In the genomic region with DNA sequence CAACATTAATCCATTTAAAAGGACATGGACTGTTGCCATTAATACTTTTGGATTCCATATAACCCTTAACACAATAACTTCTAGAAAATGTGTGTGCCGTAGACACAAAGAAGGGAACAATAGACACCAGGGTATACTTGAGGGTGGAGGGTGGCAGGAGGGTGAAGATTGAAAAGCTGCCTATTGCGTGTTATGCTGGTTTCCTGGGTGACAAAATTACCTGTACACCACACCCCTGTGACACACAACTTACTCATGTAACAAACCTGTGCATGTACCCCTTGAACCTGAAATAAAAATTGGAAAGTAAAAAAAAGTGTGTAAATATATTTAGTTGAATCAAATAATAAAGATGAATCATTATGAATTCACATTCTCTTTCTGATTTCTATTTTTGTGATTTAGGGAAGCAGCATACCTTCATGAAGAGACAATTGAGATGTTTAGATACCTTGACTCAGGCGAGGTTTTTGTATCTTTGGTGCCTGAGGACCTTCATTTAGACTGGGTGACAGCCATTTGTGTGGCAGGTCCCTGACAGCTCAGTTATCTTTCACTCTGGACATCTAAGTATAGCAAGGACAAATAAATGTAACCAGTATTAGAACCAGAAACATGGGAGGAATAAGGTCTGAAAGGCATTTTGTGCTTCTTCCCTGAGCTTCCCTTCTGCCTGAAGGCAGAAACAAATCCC, we compare ENCODE assay signal across 12 cellular contexts. TPM values are rescaled to one million over a fixed set of nuclear protein-coding genes. Genes with fewer than 3 reads are reported as not detected.
DNase-seq lines count a peak whose midpoint lies in the region; ATAC-seq and TF ChIP-seq lines count a peak whose summit lies in the region.
"Had no signal": no experiment of that assay in that cellular context is flagged by ENCODE, and none has a peak within 500 bp of the region (broad histone marks: within the 10 kb centered on the region; RNA-seq: fewer than 3 reads in every experiment).

No MANE protein-coding gene starts in this region.

- H3K27ac Mint-ChIP-seq in activated CD8-positive, alpha-beta memory T cell treated with anti-CD3 and anti-CD28 coated beads, Interleukin-2, amount 10 ng/mL, durations not matched to agents 7 days and 5 days: peak overlapping the region; percentile 40
- peak overlapping the region; percentile 63 for H3K27ac Mint-ChIP-seq in dendritic cell treated with granulocyte-macrophage colony-stimulating factor and Interleukin-4, amounts not matched to agents 40 ng/mL and 50 ng/mL, for 4 days

- H3K4me3 ChIP-seq in skin epidermis (no peak overlapping the region), testis (no peak overlapping the region)
- H3K4me3 ChIP-seq: SJCRH30 had no signal

- intact Hi-C loops in dendritic cell treated with granulocyte-macrophage colony-stimulating factor and Interleukin-4, amounts not matched to agents 40 ng/mL and 50 ng/mL, for 4 days (cut with micrococcal nuclease): no loop called here
- intact Hi-C loops in testis (cut with DNase I; ENCODE audit: low total_unique reads): no loop called here

- H3K4me1 ChIP-seq in testis: no peaks in the 10 kb centered on the region
- H3K4me1 ChIP-seq: SJCRH30 had no signal

- 76 to 79% methylated on average over 3 of the region's 3 CpGs for WGBS in testis, 2 donors

- peaks cover 80% of the 10 kb centered on the region for H3K4me1 Mint-ChIP-seq in activated CD8-positive, alpha-beta memory T cell treated with anti-CD3 and anti-CD28 coated beads, Interleukin-2, amount 10 ng/mL, durations not matched to agents 7 days and 5 days
- H3K4me1 Mint-ChIP-seq in dendritic cell treated with granulocyte-macrophage colony-stimulating factor and Interleukin-4, amounts not matched to agents 40 ng/mL and 50 ng/mL, for 4 days (ENCODE audit: low read depth): peaks cover 70% of the 10 kb centered on the region

- H3K4me3 Mint-ChIP-seq in activated CD8-positive, alpha-beta memory T cell treated with anti-CD3 and anti-CD28 coated beads, Interleukin-2, amount 10 ng/mL, durations not matched to agents 7 days and 5 days: no peak overlapping the region
- no peak overlapping the region for H3K4me3 Mint-ChIP-seq in dendritic cell treated with granulocyte-macrophage colony-stimulating factor and Interleukin-4, amounts not matched to agents 40 ng/mL and 50 ng/mL, for 4 days

- no peaks in the 10 kb centered on the region for H3K9me3 ChIP-seq in testis
- H3K9me3 ChIP-seq: SJCRH30 had no signal

- peaks cover 57% of the 10 kb centered on the region for H3K36me3 Mint-ChIP-seq in activated CD8-positive, alpha-beta memory T cell treated with anti-CD3 and anti-CD28 coated beads, Interleukin-2, amount 10 ng/mL, durations not matched to agents 7 days and 5 days
- H3K36me3 Mint-ChIP-seq in dendritic cell treated with granulocyte-macrophage colony-stimulating factor and Interleukin-4, amounts not matched to agents 40 ng/mL and 50 ng/mL, for 4 days (ENCODE audit: low read depth): peaks cover 47% of the 10 kb centered on the region

- no peaks in the 10 kb centered on the region for H3K27me3 Mint-ChIP-seq in activated CD8-positive, alpha-beta memory T cell treated with anti-CD3 and anti-CD28 coated beads, Interleukin-2, amount 10 ng/mL, durations not matched to agents 7 days and 5 days
- H3K27me3 Mint-ChIP-seq in dendritic cell treated with granulocyte-macrophage colony-stimulating factor and Interleukin-4, amounts not matched to agents 40 ng/mL and 50 ng/mL, for 4 days: no peaks in the 10 kb centered on the region

- no peak for TF ChIP-seq POLR2A in testis (IDR thresholded peaks at IDR 0.05)

- H3K27me3 ChIP-seq in testis: no peaks in the 10 kb centered on the region

- POLR2A ChIA-PET in RWPE1 (lab: Yijun Ruan, JAX; ENCODE audit: low non-redundant PET): no interaction called here

- DNase-seq in activated CD8-positive, alpha-beta memory T cell treated with anti-CD3 and anti-CD28 coated beads, Interleukin-2, amount 10 ng/mL, durations not matched to agents 7 days and 5 days: no peak
- DNase-seq in activated CD8-positive, alpha-beta memory T cell treated with anti-CD3 and anti-CD28 coated beads, Interleukin-2, amount 50 U/mL, for 48 hours: no peak
- DNase-seq in RWPE1 (ENCODE audit: low spot score) (peak; percentile 42), testis (no peak), SIG-M5 (lab: John Stamatoyannopoulos, UW) (no peak), GM19240 (ENCODE audit: insufficient read length, low spot score) (no peak)
- DNase-seq: MM.1S; NCI-H510A treated with DMSO at 0.1 percent for 48 hours; SJCRH30; stimulated activated CD8-positive, alpha-beta memory T cell treated with anti-CD3 and anti-CD28 coated beads, Interleukin-4, amount 100 ng/mL, for 48 hours had no signal

- H3K9me3 Mint-ChIP-seq in activated CD8-positive, alpha-beta memory T cell treated with anti-CD3 and anti-CD28 coated beads, Interleukin-2, amount 10 ng/mL, durations not matched to agents 7 days and 5 days (ENCODE audit: low read depth): no peaks in the 10 kb centered on the region
- no peaks in the 10 kb centered on the region for H3K9me3 Mint-ChIP-seq in dendritic cell treated with granulocyte-macrophage colony-stimulating factor and Interleukin-4, amounts not matched to agents 40 ng/mL and 50 ng/mL, for 4 days

- H3K27ac ChIP-seq in RWPE1 (no peak overlapping the region), skin epidermis (peak overlapping the region in 11 of 21 experiments; percentile 17 to 87 (median 54)), testis (no peak overlapping the region)
- H3K27ac ChIP-seq: SJCRH30 had no signal

- ATAC-seq in activated CD8-positive, alpha-beta memory T cell treated with anti-CD3 and anti-CD28 coated beads, Interleukin-2, amount 10 ng/mL, durations not matched to agents 7 days and 5 days: no peak

- H3K36me3 ChIP-seq in testis (ENCODE audit: low read depth, missing control alignments): no peaks in the 10 kb centered on the region
- H3K36me3 ChIP-seq: SJCRH30 had no signal

- CTCF ChIA-PET in activated CD8-positive, alpha-beta memory T cell treated with anti-CD3 and anti-CD28 coated beads, Interleukin-2, amount 10 ng/mL, durations not matched to agents 7 days and 5 days (lab: Charles Lee): interaction anchor here (0.5 to 1.8 kb wide), 4 partner anchors 24 to 35 kb away, joined by 3 to 5 read pairs (median 3); partner anchors contain the start of gene GIMAP7
- CTCF ChIA-PET in RWPE1 (lab: Yijun Ruan, JAX): no interaction called here

- no peak for TF ChIP-seq CTCF in RWPE1 (conservative IDR thresholded peaks at IDR 0.05; ENCODE audit: low read depth)
- TF ChIP-seq CTCF in testis (IDR thresholded peaks at IDR 0.05): no peak

RNA-seq across cellular contexts. Expression of gene GIMAP8, which starts 28.7 kb away (rescaled TPM):
- total RNA-seq in activated CD8-positive, alpha-beta memory T cell treated with anti-CD3 and anti-CD28 coated beads, Interleukin-2, amount 10 ng/mL, durations not matched to agents 7 days and 5 days: 10 to 100 TPM in 1 of 2 experiments, 1 to 10 TPM in 1; 9.9 to 13.1 TPM
- 1 to 10 TPM; 3.8 TPM for total RNA-seq in testis
- polyA plus RNA-seq in testis (ENCODE audit: insufficient read depth, low read depth, low replicate concordance): 6.8 TPM
- total RNA-seq: SJCRH30 had no signal

RNA-seq across cellular contexts. Expression of gene GIMAP7, which starts 35.5 kb away (rescaled TPM):
- total RNA-seq in activated CD8-positive, alpha-beta memory T cell treated with anti-CD3 and anti-CD28 coated beads, Interleukin-2, amount 10 ng/mL, durations not matched to agents 7 days and 5 days: 10 to 100 TPM; 49.9 to 89.7 TPM
- total RNA-seq in testis: 1 to 10 TPM; 3.1 to 7.4 TPM
- polyA plus RNA-seq in testis (ENCODE audit: insufficient read depth, low read depth, low replicate concordance): 3.4 TPM
- total RNA-seq: SJCRH30 had no signal

Comparison
In these comparisons a context has a peak if more than half of its experiments do, and no peak if none do; other contexts are left out.
1. H3K27ac ChIP-seq: peak in skin epidermis (11 of 21); none in RWPE1 (single experiment) and testis (0 of 2).
2. RNA of gene GIMAP7, which starts 35.5 kb away (total RNA-seq): 49.9 to 89.7 TPM in activated CD8-positive, alpha-beta memory T cell treated with anti-CD3 and anti-CD28 coated beads, Interleukin-2, amount 10 ng/mL, durations not matched to agents 7 days and 5 days; 3.1 to 7.4 TPM in testis; every median in the first group is over 4 times any median in the second.